Comparison of ENCODE assay signal across 17 cellular contexts in the genomic region with DNA sequence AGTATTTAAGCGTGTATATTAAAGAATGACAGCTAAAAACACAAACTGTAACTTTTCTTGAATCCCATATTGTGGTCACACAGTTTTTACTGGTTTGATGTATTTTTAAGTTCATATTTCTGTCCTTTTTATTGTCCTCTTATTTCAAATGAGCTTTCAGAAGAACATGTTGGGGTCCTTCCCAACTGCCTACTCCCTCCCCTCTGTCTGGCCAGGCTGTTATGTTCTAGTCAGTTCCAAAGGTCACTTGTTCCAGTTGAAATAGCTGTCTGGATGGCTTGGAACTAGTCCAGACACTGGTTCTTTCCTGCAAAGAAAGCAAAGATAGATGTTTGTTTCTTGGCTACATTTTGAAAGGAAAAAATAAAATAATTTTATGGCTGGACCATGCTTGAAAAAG.
DNase-seq lines count a peak whose midpoint lies in the region; ATAC-seq and TF ChIP-seq lines count a peak whose summit lies in the region.
"Had no signal": no experiment of that assay in that cellular context is flagged by ENCODE, and none has a peak within 500 bp of the region (broad histone marks: within the 10 kb centered on the region; RNA-seq: fewer than 3 reads in every experiment).

No MANE protein-coding gene starts in this region.

- H3K27me3 ChIP-seq in right lobe of liver (no peaks in the 10 kb centered on the region), tibial artery (no peaks in the 10 kb centered on the region)
- H3K27me3 ChIP-seq: brain microvascular endothelial cell had no signal

- intact Hi-C loops in right lobe of liver (cut with DNase I), result no loop called here
- intact Hi-C loops in tibial artery (cut with DNase I; ENCODE audit: low total_unique reads), result no loop called here

- H3K27ac ChIP-seq in right lobe of liver (no peak overlapping the region), tibial artery (peak overlapping the region; percentile 58 to 70)
- H3K27ac ChIP-seq: brain microvascular endothelial cell, lower lobe of right lung had no signal

- H3K4me3 ChIP-seq in fibroblast of villous mesenchyme (ENCODE audit: low read depth, low read length) (no peak overlapping the region), right lobe of liver (no peak overlapping the region), tibial artery (no peak overlapping the region)
- H3K4me3 ChIP-seq: lower lobe of right lung had no signal

- no peak for TF ChIP-seq POLR2A in right lobe of liver (IDR thresholded peaks at IDR 0.05)

- H3K36me3 ChIP-seq in right lobe of liver, result no peaks in the 10 kb centered on the region
- H3K36me3 ChIP-seq in tibial artery, result peaks cover 0 to 5% (median 0%) of the 10 kb centered on the region in 3 donors
- H3K36me3 ChIP-seq: brain microvascular endothelial cell, lower lobe of right lung had no signal

- TF ChIP-seq CTCF in fibroblast of villous mesenchyme (IDR thresholded peaks at IDR 0.05; ENCODE audit: insufficient read depth, low read depth, low read length) (no peak), right lobe of liver (IDR thresholded peaks at IDR 0.05) (no peak), tibial artery (IDR thresholded peaks at IDR 0.05) (no peak)

- ATAC-seq in right lobe of liver (peak; percentile 61 to 92 (median 70)), HG03354 (IDR thresholded peaks at IDR 0.05; ENCODE audit: poor library complexity, severe bottlenecking, unreplicated experiment) (no peak), GM21447 (IDR thresholded peaks at IDR 0.05; ENCODE audit: unreplicated experiment) (no peak)
- ATAC-seq: HCT116, lower lobe of right lung had no signal

- DNase-seq in NCI-H446 (lab: John Stamatoyannopoulos, UW) (peak; percentile 20 to 73), fibroblast of villous mesenchyme (ENCODE audit: low read depth) (peak; percentile 32), right lobe of liver (peak in 1 of 3 donors; percentile 59), tibial artery (peak; percentile 26 to 64), OCI-M2 (lab: John Stamatoyannopoulos, UW; ENCODE audit: unreplicated experiment) (no peak)
- DNase-seq: activated effector memory CD4-positive, alpha-beta T cell treated with anti-CD3 and anti-CD28 coated beads, Interleukin-2, amount 50 U/mL, for 16 hours; brain microvascular endothelial cell; CD4-positive, alpha-beta T cell; lower lobe of right lung; MM.1S; NCI-H2107; NK-92 treated with Interleukin-12 subunit alpha and Interleukin-12 subunit beta, amount 100 ng/mL, for 24 hours; nucleus accumbens; stimulated activated CD8-positive, alpha-beta memory T cell treated with anti-CD3 and anti-CD28 coated beads, Interleukin-4, amount 100 ng/mL, for 48 hours had no signal

- H3K4me1 ChIP-seq in right lobe of liver (no peaks in the 10 kb centered on the region), tibial artery (peaks cover 0 to 50% (median 10%) of the 10 kb centered on the region in 4 donors)

- H3K9me3 ChIP-seq in right lobe of liver (no peaks in the 10 kb centered on the region), tibial artery (no peaks in the 10 kb centered on the region)
- H3K9me3 ChIP-seq: lower lobe of right lung had no signal

- 71% methylated on average over 1 of the region's 1 CpG for WGBS in right lobe of liver (ENCODE audit: insufficient coverage, low coverage, low lambda C conversion rate, missing lambda C conversion rate)

Comparison
In these comparisons a context has a peak if more than half of its experiments do, and no peak if none do; other contexts are left out.
1. ATAC-seq: peak in right lobe of liver (4 of 4); none in HG03354 (single experiment) and GM21447 (single experiment).
2. H3K27ac ChIP-seq: peak in tibial artery (2 of 2); none in right lobe of liver (0 of 3).